ENCODE assay signal across 27 cellular contexts in genomic region chr15:67019069-67019468, GRCh38.
"Had no signal": no experiment of that assay in that cellular context is flagged by ENCODE, and none has a peak within 500 bp of the region (broad histone marks: within the 10 kb centered on the region; RNA-seq: fewer than 3 reads in every experiment).

No MANE protein-coding gene starts in this region.

- H3K27me3 ChIP-seq: gastrocnemius medialis, heart left ventricle, suprapubic skin, transverse colon, upper lobe of right lung, uterus had no signal

- H3K27ac Mint-ChIP-seq: endodermal cell; memory B cell; stimulated activated naive CD8-positive, alpha-beta T cell treated with anti-CD3 and anti-CD28 coated beads, Interleukin-15, amount 100 ng/mL, for 72 hours had no signal

- ATAC-seq: esophagus mucosa; gastrocnemius medialis; heart left ventricle; left cardiac atrium; left ventricle myocardium superior; natural killer cell treated with Interleukin-12 subunit alpha and Interleukin-12 subunit beta and Interleukin-15 and Interleukin-18, amount 100 ng/mL, for 72 hours; right cardiac atrium; stimulated activated naive CD8-positive, alpha-beta T cell treated with anti-CD3 and anti-CD28 coated beads, Interleukin-15, amount 100 ng/mL, for 72 hours; upper lobe of right lung had no signal

- H3K36me3 ChIP-seq: gastrocnemius medialis, heart left ventricle, prostate gland, suprapubic skin, transverse colon, upper lobe of right lung, uterus had no signal

- H3K27me3 Mint-ChIP-seq: stimulated activated naive CD8-positive, alpha-beta T cell treated with anti-CD3 and anti-CD28 coated beads, Interleukin-15, amount 100 ng/mL, for 72 hours had no signal

- H3K27ac ChIP-seq: epithelial cell of prostate, gastrocnemius medialis, heart left ventricle, prostate gland, suprapubic skin, transverse colon, upper lobe of right lung, uterus had no signal

- H3K4me3 Mint-ChIP-seq: endodermal cell; memory B cell; naive B cell; natural killer cell treated with Interleukin-12 subunit alpha and Interleukin-12 subunit beta and Interleukin-15 and Interleukin-18, amount 100 ng/mL, for 72 hours; neural crest cell; stimulated activated naive CD8-positive, alpha-beta T cell treated with anti-CD3 and anti-CD28 coated beads, Interleukin-15, amount 100 ng/mL, for 72 hours had no signal

- H3K9me3 Mint-ChIP-seq: endodermal cell; memory B cell; naive B cell; natural killer cell treated with Interleukin-12 subunit alpha and Interleukin-12 subunit beta and Interleukin-15 and Interleukin-18, amount 100 ng/mL, for 72 hours; neural crest cell; stimulated activated naive CD8-positive, alpha-beta T cell treated with anti-CD3 and anti-CD28 coated beads, Interleukin-15, amount 100 ng/mL, for 72 hours had no signal

- DNase-seq: effector CD8-positive, alpha-beta T cell; endodermal cell; foreskin fibroblast; gastrocnemius medialis; heart left ventricle; hippocampal formation; left cardiac atrium; left ventricle myocardium superior; naive B cell; right cardiac atrium; small intestine; stimulated activated CD4-positive, alpha-beta T cell treated with anti-CD3 and anti-CD28 coated beads, Interleukin-15, amount 100 ng/mL, for 24 hours; stimulated activated CD4-positive, alpha-beta T cell treated with anti-CD3 and anti-CD28 coated beads, Interleukin-2, amount 100 ng/mL, for 48 hours; stimulated activated CD8-positive, alpha-beta memory T cell treated with anti-CD3 and anti-CD28 coated beads, Interleukin-4, amount 100 ng/mL, for 48 hours; stimulated activated naive CD4-positive, alpha-beta T cell; stimulated activated naive CD8-positive, alpha-beta T cell treated with anti-CD3 and anti-CD28 coated beads, Interleukin-15, amount 100 ng/mL, for 72 hours; transverse colon; upper lobe of right lung; uterus had no signal

- H3K4me3 ChIP-seq: gastrocnemius medialis, heart left ventricle, lung, prostate gland, suprapubic skin, transverse colon, upper lobe of right lung, uterus had no signal

- H3K9me3 ChIP-seq: gastrocnemius medialis, heart left ventricle, prostate gland, suprapubic skin, transverse colon, upper lobe of right lung, uterus had no signal

- H3K36me3 Mint-ChIP-seq: memory B cell; natural killer cell treated with Interleukin-12 subunit alpha and Interleukin-12 subunit beta and Interleukin-15 and Interleukin-18, amount 100 ng/mL, for 72 hours had no signal
